ENCODE assay signal across 10 cellular contexts in genomic region chr22:23184100-23184763, GRCh38. TPM values are rescaled to one million over a fixed set of nuclear protein-coding genes. Genes with fewer than 3 reads are reported as not detected.
DNase-seq lines count a peak whose midpoint lies in the region; ATAC-seq and TF ChIP-seq lines count a peak whose summit lies in the region.
"Had no signal": no experiment of that assay in that cellular context is flagged by ENCODE, and none has a peak within 500 bp of the region (broad histone marks: within the 10 kb centered on the region; RNA-seq: fewer than 3 reads in every experiment).

No MANE protein-coding gene starts in this region.

- H3K9me3 Mint-ChIP-seq in activated CD4-positive, alpha-beta T cell treated with anti-CD3 and anti-CD28 coated beads for 36 hours (ENCODE audit: low read depth) = no peaks in the 10 kb centered on the region
- no peaks in the 10 kb centered on the region for H3K9me3 Mint-ChIP-seq in WTC11

- peaks cover 64% of the 10 kb centered on the region for H3K4me1 Mint-ChIP-seq in activated CD4-positive, alpha-beta T cell treated with anti-CD3 and anti-CD28 coated beads for 36 hours
- H3K4me1 Mint-ChIP-seq in WTC11 = peaks cover 77% of the 10 kb centered on the region

- H3K9me3 ChIP-seq in iPS-18a (ENCODE audit: control insufficient read depth, low read depth, low read length) = no peaks in the 10 kb centered on the region
- H3K9me3 ChIP-seq in stomach = no peaks in the 10 kb centered on the region
- H3K9me3 ChIP-seq in psoas muscle = no peaks in the 10 kb centered on the region
- H3K9me3 ChIP-seq: SJSA1 had no signal

- intact Hi-C loops in activated CD4-positive, alpha-beta T cell treated with anti-CD3 and anti-CD28 coated beads for 36 hours (cut with DNase I, micrococcal nuclease) = no loop called here
- intact Hi-C loops in stomach (cut with DNase I; ENCODE audit: low total_unique reads) = no loop called here
- intact Hi-C loops in psoas muscle (cut with DNase I) = loop anchor here in 1 of 2 donors (5.0 kb wide), 1 partner anchor 33 kb away; no protein-coding TSS in a partner anchor

- no peaks in the 10 kb centered on the region for H3K27me3 Mint-ChIP-seq in activated CD4-positive, alpha-beta T cell treated with anti-CD3 and anti-CD28 coated beads for 36 hours
- no peaks in the 10 kb centered on the region; the same call in 1 of the 2 replicates for H3K27me3 Mint-ChIP-seq in WTC11 (ENCODE audit: low read depth)

- ATAC-seq in activated CD4-positive, alpha-beta T cell treated with anti-CD3 and anti-CD28 coated beads for 36 hours = no peak
- ATAC-seq in WTC11 (no peak), GM18870 (IDR thresholded peaks at IDR 0.05; ENCODE audit: unreplicated experiment) (no peak), psoas muscle (no peak), GM21723 (IDR thresholded peaks at IDR 0.05; ENCODE audit: unreplicated experiment) (no peak)

- no peak for DNase-seq in activated CD4-positive, alpha-beta T cell treated with anti-CD3 and anti-CD28 coated beads for 36 hours
- DNase-seq in activated CD4-positive, alpha-beta T cell treated with anti-CD3 and anti-CD28 coated beads for 1 hour = no peak
- DNase-seq in WTC11 (ENCODE audit: low spot score) (no peak), stomach (no peak), psoas muscle (no peak)
- DNase-seq: activated CD8-positive, alpha-beta memory T cell treated with anti-CD3 and anti-CD28 coated beads, Interleukin-2, amount 50 U/mL, for 48 hours had no signal

- H3K27ac ChIP-seq in iPS-18a (ENCODE audit: low read length) (no peak overlapping the region), stomach (peak overlapping the region in 3 of 5 donors; percentile 75 to 90 (median 89)), psoas muscle (no peak overlapping the region)
- H3K27ac ChIP-seq: SJSA1 had no signal

- peak overlapping the region; percentile 79 for H3K4me3 Mint-ChIP-seq in activated CD4-positive, alpha-beta T cell treated with anti-CD3 and anti-CD28 coated beads for 36 hours
- H3K4me3 Mint-ChIP-seq in WTC11 = peak overlapping the region; percentile 82

- peaks cover 43% of the 10 kb centered on the region for H3K36me3 Mint-ChIP-seq in activated CD4-positive, alpha-beta T cell treated with anti-CD3 and anti-CD28 coated beads for 36 hours (ENCODE audit: low read depth)
- H3K36me3 Mint-ChIP-seq in WTC11 = peaks cover 28% of the 10 kb centered on the region

- peaks cover 11% of the 10 kb centered on the region for H3K27me3 ChIP-seq in iPS-18a (ENCODE audit: control insufficient read depth, insufficient read depth, low read length)
- H3K27me3 ChIP-seq in stomach = no peaks in the 10 kb centered on the region
- H3K27me3 ChIP-seq in psoas muscle (ENCODE audit: insufficient read depth in 3 of 3, low read length in 2 of 3) = peaks cover 0 to 2% (median 0%) of the 10 kb centered on the region in 3 donors
- H3K27me3 ChIP-seq: SJSA1 had no signal

- peak overlapping the region; percentile 75 for H3K4me3 ChIP-seq in iPS-18a (ENCODE audit: low read length)
- peak overlapping the region in 2 of 4 donors; percentile 71 to 73 for H3K4me3 ChIP-seq in stomach
- no peak overlapping the region for H3K4me3 ChIP-seq in psoas muscle

- TF ChIP-seq CTCF in WTC11 (IDR thresholded peaks at IDR 0.05) (no peak), stomach (IDR thresholded peaks at IDR 0.05) (no peak), psoas muscle (IDR thresholded peaks at IDR 0.05) (no peak)

- H3K4me1 ChIP-seq in iPS-18a (ENCODE audit: control insufficient read depth, low read depth, low read length) (peaks cover 34% of the 10 kb centered on the region), stomach (peaks cover 50 to 82% (median 67%) of the 10 kb centered on the region in 4 donors), psoas muscle (peaks cover 28% of the 10 kb centered on the region)

- no peak for TF ChIP-seq POLR2A in stomach (IDR thresholded peaks at IDR 0.05)

- CTCF ChIA-PET in activated CD4-positive, alpha-beta T cell treated with anti-CD3 and anti-CD28 coated beads for 36 hours (lab: Charles Lee) = interaction anchor here (1.9 to 3.0 kb wide), 2 partner anchors 59 to 98 kb away, joined by 10 to 19 read pairs; no protein-coding TSS in a partner anchor
- CTCF ChIA-PET in WTC11 (lab: Charles Lee) = interaction anchor here (0.6 to 9.3 kb wide), 11 partner anchors 11 to 202 kb away, joined by 3 to 114 read pairs (median 8); no protein-coding TSS in a partner anchor

- POLR2A ChIA-PET in activated CD4-positive, alpha-beta T cell treated with anti-CD3 and anti-CD28 coated beads for 36 hours (lab: Charles Lee) = interaction anchor here (3.3 kb wide), 1 partner anchor 59 kb away, joined by 14 read pairs; no protein-coding TSS in a partner anchor
- POLR2A ChIA-PET in WTC11 (lab: Charles Lee) = interaction anchor here (1.0 to 1.1 kb wide), 2 partner anchors 15 to 76 kb away, joined by 3 to 5 read pairs; no protein-coding TSS in a partner anchor

- H3K36me3 ChIP-seq in iPS-18a (ENCODE audit: control insufficient read depth, low read depth, low read length) = no peaks in the 10 kb centered on the region
- H3K36me3 ChIP-seq in stomach = peaks cover 0 to 10% (median 0%) of the 10 kb centered on the region in 4 donors
- no peaks in the 10 kb centered on the region for H3K36me3 ChIP-seq in psoas muscle (ENCODE audit: insufficient read depth in 1 of 2, low read depth in 1 of 2)

- WGBS in stomach, 5 donors = 54 to 67% (median 56%) methylated on average over 3 of the region's 3 CpGs
- WGBS in psoas muscle, 3 donors = 83 to 92% (median 86%) methylated on average over 3 of the region's 3 CpGs

- H3K9ac ChIP-seq in iPS-18a (ENCODE audit: low read length) = no peak overlapping the region

- peak overlapping the region; percentile 43 for H3K27ac Mint-ChIP-seq in activated CD4-positive, alpha-beta T cell treated with anti-CD3 and anti-CD28 coated beads for 36 hours
- 0 out of 2 replicates have a peak overlapping the region, but pooled peaks have one; percentile 41 for H3K27ac Mint-ChIP-seq in WTC11

- no peak for TF ChIP-seq EP300 in stomach (IDR thresholded peaks at IDR 0.05)

TF ChIP-seq in WTC11, 78 proteins besides CTCF, POLR2A, EP300 and RAD21:
- TF ChIP-seq NFE2L1 (CRISPR knock-in tag; IDR thresholded peaks at IDR 0.05) = no peak
- TF ChIP-seq MXD4 (CRISPR knock-in tag; IDR thresholded peaks at IDR 0.05; ENCODE audit: borderline replicate concordance) = no peak

RNA-seq across cellular contexts. Expression of gene BCR, which starts 3.9 kb away (rescaled TPM):
- total RNA-seq in activated CD4-positive, alpha-beta T cell treated with anti-CD3 and anti-CD28 coated beads for 36 hours = 10 to 100 TPM; 45.5 to 58.0 TPM
- 96.5 to 129 TPM (median 105 TPM) in 3 replicates for total RNA-seq in WTC11 (2021)
- 10 to 100 TPM; 12.8 to 80.1 (median 41.5) TPM for total RNA-seq in stomach
- polyA plus RNA-seq in stomach = 10 to 100 TPM; 10.4 to 14.7 (median 14.1) TPM
- 1 to 10 TPM; 6.5 to 7.7 (median 7.0) TPM for total RNA-seq in psoas muscle
- 1 to 10 TPM; 2.7 to 4.7 (median 4.0) TPM for polyA plus RNA-seq in psoas muscle

RNA-seq across cellular contexts. Expression of gene RAB36, which starts 39.0 kb away (rescaled TPM):
- total RNA-seq in activated CD4-positive, alpha-beta T cell treated with anti-CD3 and anti-CD28 coated beads for 36 hours = under 1 TPM; 0.35 to 0.50 TPM
- total RNA-seq in WTC11 (2021) (0.89 to 1.8 TPM (median 1.1 TPM) in 3 replicates), stomach (1 to 10 TPM in 2 of 5 donors, under 1 TPM in 2, not detected in 1; 0.58 to 7.6 (median 1.1) TPM), psoas muscle (under 1 TPM; 0.22 to 0.56 (median 0.25) TPM)
- polyA plus RNA-seq in stomach (1 to 10 TPM; 1.6 to 1.9 (median 1.7) TPM), psoas muscle (under 1 TPM in 2 of 3 donors, not detected in 1; 0.05 to 0.08 TPM)

RNA-seq across cellular contexts. Expression of gene RSPH14, which starts 42.4 kb away (rescaled TPM):
- under 1 TPM; 0.30 to 0.46 TPM for total RNA-seq in activated CD4-positive, alpha-beta T cell treated with anti-CD3 and anti-CD28 coated beads for 36 hours
- total RNA-seq in WTC11 (2021) (0.50 to 0.57 TPM in 2 of 3 replicates, not detected in the other), stomach (not detected), psoas muscle (not detected)
- polyA plus RNA-seq in stomach (1 to 10 TPM in 1 of 3 donors, not detected in 2; 2.0 TPM), psoas muscle (not detected)
- total RNA-seq: SJSA1 had no signal

Comparison
In these comparisons a context has a peak if more than half of its experiments do, and no peak if none do; other contexts are left out.
1. H3K27ac ChIP-seq: peak in stomach (3 of 5); none in iPS-18a (single experiment) and psoas muscle (single experiment).